Comparison of ENCODE assay signal across 23 cellular contexts in the genomic region with DNA sequence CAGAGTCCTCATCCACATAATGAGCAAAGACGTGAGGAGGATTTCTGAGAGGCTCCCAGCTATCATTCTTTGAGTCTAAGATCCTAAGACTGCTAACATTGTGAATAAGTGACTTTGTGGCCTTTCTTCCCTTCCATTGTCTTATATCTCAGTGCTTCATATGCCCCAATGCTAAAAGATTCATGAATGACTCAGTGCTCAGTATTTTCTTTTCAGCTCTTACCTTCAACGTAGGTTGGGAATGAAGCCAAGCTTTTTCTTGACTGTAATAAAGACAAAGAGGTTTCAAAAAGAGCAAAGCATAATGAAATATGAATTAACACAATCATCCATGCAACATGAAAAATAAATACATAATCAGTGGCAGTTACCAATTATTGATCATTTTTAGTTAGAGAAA.
A peak's percentile ranks its signal among the peaks of the same experiment; 100 is the strongest.
DNase-seq lines count a peak whose midpoint lies in the region; ATAC-seq, FAIRE-seq and TF ChIP-seq lines count a peak whose summit lies in the region.
"Had no signal": no experiment of that assay in that cellular context is flagged by ENCODE, and none has a peak within 500 bp of the region (broad histone marks: within the 10 kb centered on the region; RNA-seq: fewer than 3 reads in every experiment).

No MANE protein-coding gene starts in this region.

- H3K27me3 ChIP-seq in upper lobe of right lung (no peaks in the 10 kb centered on the region), psoas muscle (ENCODE audit: insufficient read depth in 3 of 3, low read length in 2 of 3) (no peaks in the 10 kb centered on the region)
- H3K27me3 ChIP-seq: stomach, uterus had no signal

- H3K36me3 ChIP-seq in upper lobe of right lung (no peaks in the 10 kb centered on the region), psoas muscle (ENCODE audit: insufficient read depth in 1 of 2, low read depth in 1 of 2) (peaks cover 0 to 6% of the 10 kb centered on the region in 2 donors)
- H3K36me3 ChIP-seq: uterus had no signal

- intact Hi-C loops in upper lobe of right lung (cut with DNase I): no loop called here
- intact Hi-C loops in psoas muscle (cut with DNase I): no loop called here

- peak overlapping the region; percentile 26; the same call in 2 of the 3 replicates for H3K4me2 ChIP-seq in A549

- ATAC-seq in A549 (no peak), upper lobe of right lung (no peak), psoas muscle (no peak)
- ATAC-seq: CD8-positive, alpha-beta T cell had no signal

- TF ChIP-seq POLR2A in A549 (IDR thresholded peaks at IDR 0.05; ENCODE audit: low read length): no peak

- CTCF ChIA-PET in A549 (lab: Yijun Ruan, JAX): interaction anchor here (1.8 kb wide), 1 partner anchor 49 kb away, joined by 5 read pairs; no protein-coding TSS in a partner anchor

- H3K27ac ChIP-seq in A549: peak overlapping the region in 1 of 2 experiments; percentile 25; a peak in 1 of 6 replicates
- no peak overlapping the region for H3K27ac ChIP-seq in upper lobe of right lung
- no peak overlapping the region for H3K27ac ChIP-seq in psoas muscle

- FAIRE-seq in A549 (lab: Jason Lieb, UNC): no peak
- FAIRE-seq: HTR-8/SVneo had no signal

- DNase-seq in A549 (ENCODE audit: low read depth in 1 of 2, low spot score in 1 of 2) (peak in 1 of 2 experiments; percentile 11), HT1080 (ENCODE audit: low read depth) (peak; percentile 44), cardiac fibroblast (ENCODE audit: low read depth in 2 of 2) (peak; percentile 11 to 67), kidney tubule cell (ENCODE audit: low spot score) (peak; percentile 69), NOMO-1 treated with DMSO at 0.1 percent for 48 hours (lab: John Stamatoyannopoulos, UW; ENCODE audit: unreplicated experiment) (no peak), NCI-H128 (lab: John Stamatoyannopoulos, UW; ENCODE audit: unreplicated experiment) (no peak), upper lobe of right lung (no peak), psoas muscle (no peak)
- DNase-seq: activated CD4-positive, alpha-beta T cell treated with anti-CD3 and anti-CD28 coated beads, Interleukin-2, amount 10 ng/mL, durations not matched to agents 24 days and 14 days; activated CD8-positive, alpha-beta memory T cell treated with anti-CD3 and anti-CD28 coated beads, Interleukin-2, amount 50 U/mL, for 4 hours; activated gamma-delta T cell; anterior cingulate cortex; CD8-positive, alpha-beta T cell; cortex of kidney; mesendoderm; NCI-H2081; NCI-H526; OCI-M1; stimulated activated CD4-positive, alpha-beta T cell treated with anti-CD3 and anti-CD28 coated beads, Interleukin-2, amount 100 ng/mL, for 24 hours; stomach; T1000; uterus had no signal

- POLR2A ChIA-PET in A549 (lab: Yijun Ruan, JAX): no interaction called here

- no peak for TF ChIP-seq CTCF in A549 (IDR thresholded peaks at IDR 0.05)
- no peak for TF ChIP-seq CTCF in cardiac fibroblast (IDR thresholded peaks at IDR 0.05; ENCODE audit: low read depth, low read length)
- TF ChIP-seq CTCF in upper lobe of right lung (IDR thresholded peaks at IDR 0.05): no peak
- TF ChIP-seq CTCF in psoas muscle (IDR thresholded peaks at IDR 0.05): no peak

- WGBS in A549 (ENCODE audit: missing lambda C conversion rate): 20% methylated on average over 2 of the region's 2 CpGs
- 49 to 56% (median 52%) methylated on average over 2 of the region's 2 CpGs for WGBS in psoas muscle, 3 donors

- TF ChIP-seq EP300 in A549 (IDR thresholded peaks at IDR 0.05): no peak

- H3K9me3 ChIP-seq in A549 (no peaks in the 10 kb centered on the region), upper lobe of right lung (no peaks in the 10 kb centered on the region), psoas muscle (no peaks in the 10 kb centered on the region)
- H3K9me3 ChIP-seq: stomach, uterus had no signal

- H3K4me1 ChIP-seq in A549: peaks cover 21% of the 10 kb centered on the region
- H3K4me1 ChIP-seq in upper lobe of right lung: no peaks in the 10 kb centered on the region
- H3K4me1 ChIP-seq in psoas muscle: no peaks in the 10 kb centered on the region
- H3K4me1 ChIP-seq: uterus had no signal

- TF ChIP-seq RAD21 in A549 (conservative IDR thresholded peaks at IDR 0.05 in 1 of 2, IDR thresholded peaks at IDR 0.05 in 1 of 2): no peak

- H3K4me3 ChIP-seq in A549 (no peak overlapping the region), cardiac fibroblast (replicated peaks in 1 of 2; ENCODE audit: low read depth in 2 of 2, low read length in 2 of 2) (no peak overlapping the region), upper lobe of right lung (no peak overlapping the region), psoas muscle (no peak overlapping the region)
- H3K4me3 ChIP-seq: stomach, uterus had no signal

TF ChIP-seq in A549, 52 proteins besides CTCF, POLR2A, EP300 and RAD21:
- TF ChIP-seq POLR2AphosphoS2 (conservative IDR thresholded peaks at IDR 0.05; ENCODE audit: low read length) (no peak), FOSB (CRISPR knock-in tag; IDR thresholded peaks at IDR 0.05) (no peak), NFE2L2 (conservative IDR thresholded peaks at IDR 0.05; ENCODE audit: low read length) (no peak), CHD4 (IDR thresholded peaks at IDR 0.05; ENCODE audit: borderline replicate concordance) (no peak), RCOR1 (IDR thresholded peaks at IDR 0.05; ENCODE audit: low read depth, low read length) (no peak), MAZ (IDR thresholded peaks at IDR 0.05; ENCODE audit: borderline replicate concordance, low read depth, low read length) (no peak), JUNB (IDR thresholded peaks at IDR 0.05) (no peak), HOXB13 (CRISPR knock-in tag; IDR thresholded peaks at IDR 0.05; ENCODE audit: low read depth) (no peak), CHD2 (IDR thresholded peaks at IDR 0.05; ENCODE audit: low read length, partially characterized antibody) (no peak)
- TF ChIP-seq, protein P1, sequence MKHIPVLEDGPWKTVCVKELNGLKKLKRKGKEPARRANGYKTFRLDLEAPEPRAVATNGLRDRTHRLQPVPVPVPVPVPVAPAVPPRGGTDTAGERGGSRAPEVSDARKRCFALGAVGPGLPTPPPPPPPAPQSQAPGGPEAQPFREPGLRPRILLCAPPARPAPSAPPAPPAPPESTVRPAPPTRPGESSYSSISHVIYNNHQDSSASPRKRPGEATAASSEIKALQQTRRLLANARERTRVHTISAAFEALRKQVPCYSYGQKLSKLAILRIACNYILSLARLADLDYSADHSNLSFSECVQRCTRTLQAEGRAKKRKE (CRISPR knock-in tag; IDR thresholded peaks at IDR 0.05; ENCODE audit: low read depth): no peak

Comparison
In these comparisons a context has a peak if more than half of its experiments do, and no peak if none do; other contexts are left out.
1. DNase-seq: peak in HT1080 (single experiment), cardiac fibroblast (2 of 2) and kidney tubule cell (single experiment); none in NOMO-1 treated with DMSO at 0.1 percent for 48 hours (single experiment), NCI-H128 (single experiment), upper lobe of right lung (single experiment) and psoas muscle (0 of 2).